ENCODE assay signal across 8 cellular contexts in genomic region chr16:3235856-3236669, GRCh38. TPM values are rescaled to one million over a fixed set of nuclear protein-coding genes. Genes with fewer than 3 reads are reported as not detected.
DNase-seq lines count a peak whose midpoint lies in the region; ATAC-seq and TF ChIP-seq lines count a peak whose summit lies in the region.

No MANE protein-coding gene starts in this region.

- POLR2A ChIA-PET in HEK293 (lab: Yijun Ruan, JAX) = interaction anchor here (0.8 to 2.8 kb wide), 4 partner anchors 17 to 165 kb away, joined by 3 to 12 read pairs (median 4); partner anchors contain the start of genes ZNF174, ZNF263 and ZSCAN32

- H3K9me3 ChIP-seq in HEK293 (ENCODE audit: control insufficient read depth, insufficient read depth, low read depth, low read length) = no peaks in the 10 kb centered on the region

- H3K36me3 ChIP-seq in HEK293 (ENCODE audit: control insufficient read depth in 2 of 2, insufficient read depth in 1 of 2, low read length in 2 of 2) = peaks cover 9 to 30% of the 10 kb centered on the region in 2 experiments

- H3K27ac ChIP-seq in HEK293 (ENCODE audit: extremely low read depth, low read depth, low read length) = no peak overlapping the region

- H3K4me3 ChIP-seq in HEK293 (ENCODE audit: low read depth, low read length) (no peak overlapping the region), fibroblast of villous mesenchyme (ENCODE audit: low read depth, low read length) (peak overlapping the region; percentile 27)

- DNase-seq in activated CD4-positive, alpha-beta T cell treated with anti-CD3 and anti-CD28 coated beads for 1 hour = peak; percentile 15
- DNase-seq in fibroblast of villous mesenchyme (ENCODE audit: low read depth) (peak; percentile 74), GM10266 (ENCODE audit: extremely low spot score) (no peak)
- peak; percentile 36 to 37 for DNase-seq in stimulated activated CD4-positive, alpha-beta T cell treated with anti-CD3 and anti-CD28 coated beads, Interleukin-2, amount 100 ng/mL, for 24 hours

- no peak for TF ChIP-seq CTCF in HEK293 (tag by site-specific recombination; IDR thresholded peaks at IDR 0.05)
- no peak for TF ChIP-seq CTCF in fibroblast of villous mesenchyme (IDR thresholded peaks at IDR 0.05; ENCODE audit: insufficient read depth, low read depth, low read length)
- TF ChIP-seq CTCF in GM10266 (IDR thresholded peaks at IDR 0.05; ENCODE audit: control insufficient read depth, insufficient read depth, low read depth, missing control alignments) = no peak

- 0 out of 2 replicates have a peak, but pooled peaks cover 2% of the 10 kb centered on the region for H3K4me1 ChIP-seq in HEK293 (ENCODE audit: control insufficient read depth, insufficient read depth, low read length)

- ATAC-seq in HG03432 (IDR thresholded peaks at IDR 0.05; ENCODE audit: unreplicated experiment) = no peak
- no peak for ATAC-seq in HG03175 (IDR thresholded peaks at IDR 0.05; ENCODE audit: unreplicated experiment)
- no peak for ATAC-seq in esophagus mucosa

- CTCF ChIA-PET in HEK293 (lab: Yijun Ruan, JAX) = interaction anchor here (0.7 kb wide), 1 partner anchor 22 kb away, joined by 3 read pairs; no protein-coding TSS in a partner anchor

TF ChIP-seq in HEK293, 187 proteins besides CTCF, POLR2A, EP300 and RAD21:
- TF ChIP-seq ZFHX2 (tag by site-specific recombination; conservative IDR thresholded peaks at IDR 0.05) (0 out of 2 replicates have a peak, but pooled peaks have one; percentile 16), SP2 (tag by site-specific recombination; IDR thresholded peaks at IDR 0.05) (peak; percentile 28; the same call in 1 of the 2 replicates), SETDB1 (IDR thresholded peaks at IDR 0.05; ENCODE audit: insufficient read length, low read length) (peak; percentile 91), ZSCAN23 (tag by site-specific recombination; IDR thresholded peaks at IDR 0.05) (no peak)
- TF ChIP-seq, protein P1, sequence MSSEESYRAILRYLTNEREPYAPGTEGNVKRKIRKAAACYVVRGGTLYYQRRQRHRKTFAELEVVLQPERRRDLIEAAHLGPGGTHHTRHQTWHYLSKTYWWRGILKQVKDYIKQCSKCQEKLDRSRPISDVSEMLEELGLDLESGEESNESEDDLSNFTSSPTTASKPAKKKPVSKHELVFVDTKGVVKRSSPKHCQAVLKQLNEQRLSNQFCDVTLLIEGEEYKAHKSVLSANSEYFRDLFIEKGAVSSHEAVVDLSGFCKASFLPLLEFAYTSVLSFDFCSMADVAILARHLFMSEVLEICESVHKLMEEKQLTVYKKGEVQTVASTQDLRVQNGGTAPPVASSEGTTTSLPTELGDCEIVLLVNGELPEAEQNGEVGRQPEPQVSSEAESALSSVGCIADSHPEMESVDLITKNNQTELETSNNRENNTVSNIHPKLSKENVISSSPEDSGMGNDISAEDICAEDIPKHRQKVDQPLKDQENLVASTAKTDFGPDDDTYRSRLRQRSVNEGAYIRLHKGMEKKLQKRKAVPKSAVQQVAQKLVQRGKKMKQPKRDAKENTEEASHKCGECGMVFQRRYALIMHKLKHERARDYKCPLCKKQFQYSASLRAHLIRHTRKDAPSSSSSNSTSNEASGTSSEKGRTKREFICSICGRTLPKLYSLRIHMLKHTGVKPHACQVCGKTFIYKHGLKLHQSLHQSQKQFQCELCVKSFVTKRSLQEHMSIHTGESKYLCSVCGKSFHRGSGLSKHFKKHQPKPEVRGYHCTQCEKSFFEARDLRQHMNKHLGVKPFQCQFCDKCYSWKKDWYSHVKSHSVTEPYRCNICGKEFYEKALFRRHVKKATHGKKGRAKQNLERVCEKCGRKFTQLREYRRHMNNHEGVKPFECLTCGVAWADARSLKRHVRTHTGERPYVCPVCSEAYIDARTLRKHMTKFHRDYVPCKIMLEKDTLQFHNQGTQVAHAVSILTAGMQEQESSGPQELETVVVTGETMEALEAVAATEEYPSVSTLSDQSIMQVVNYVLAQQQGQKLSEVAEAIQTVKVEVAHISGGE (tag by site-specific recombination; conservative IDR thresholded peaks at IDR 0.05; ENCODE audit: low read depth) = no peak
- TF ChIP-seq, protein P2, sequence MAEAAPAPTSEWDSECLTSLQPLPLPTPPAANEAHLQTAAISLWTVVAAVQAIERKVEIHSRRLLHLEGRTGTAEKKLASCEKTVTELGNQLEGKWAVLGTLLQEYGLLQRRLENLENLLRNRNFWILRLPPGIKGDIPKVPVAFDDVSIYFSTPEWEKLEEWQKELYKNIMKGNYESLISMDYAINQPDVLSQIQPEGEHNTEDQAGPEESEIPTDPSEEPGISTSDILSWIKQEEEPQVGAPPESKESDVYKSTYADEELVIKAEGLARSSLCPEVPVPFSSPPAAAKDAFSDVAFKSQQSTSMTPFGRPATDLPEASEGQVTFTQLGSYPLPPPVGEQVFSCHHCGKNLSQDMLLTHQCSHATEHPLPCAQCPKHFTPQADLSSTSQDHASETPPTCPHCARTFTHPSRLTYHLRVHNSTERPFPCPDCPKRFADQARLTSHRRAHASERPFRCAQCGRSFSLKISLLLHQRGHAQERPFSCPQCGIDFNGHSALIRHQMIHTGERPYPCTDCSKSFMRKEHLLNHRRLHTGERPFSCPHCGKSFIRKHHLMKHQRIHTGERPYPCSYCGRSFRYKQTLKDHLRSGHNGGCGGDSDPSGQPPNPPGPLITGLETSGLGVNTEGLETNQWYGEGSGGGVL (tag by site-specific recombination; IDR thresholded peaks at IDR 0.05) = 0 out of 2 replicates have a peak, but pooled peaks have one; percentile 17

RNA-seq across cellular contexts. Expression of gene ZNF200, which starts 1.1 kb away (rescaled TPM):
- total RNA-seq in fibroblast of villous mesenchyme (10.0 and 11.2 TPM in 2 replicates), esophagus mucosa (4.1 TPM)

RNA-seq across cellular contexts. Expression of gene MEFV, which starts 20.4 kb away (rescaled TPM):
- total RNA-seq in fibroblast of villous mesenchyme (under 0.01 TPM in 1 of 2 replicates, not detected in the other), esophagus mucosa (0.52 TPM)

RNA-seq across cellular contexts. Expression of gene ZNF263, which starts 47.2 kb away (rescaled TPM):
- total RNA-seq in fibroblast of villous mesenchyme (43.2 and 56.7 TPM in 2 replicates), esophagus mucosa (9.3 TPM)

RNA-seq across cellular contexts. Expression of gene OR1F1, which starts 48.1 kb away (rescaled TPM):
- total RNA-seq in fibroblast of villous mesenchyme (under 0.01 and 0.43 TPM in 2 replicates), esophagus mucosa (not detected)
